Comparison of ENCODE assay signal across 27 cellular contexts in the genomic region with DNA sequence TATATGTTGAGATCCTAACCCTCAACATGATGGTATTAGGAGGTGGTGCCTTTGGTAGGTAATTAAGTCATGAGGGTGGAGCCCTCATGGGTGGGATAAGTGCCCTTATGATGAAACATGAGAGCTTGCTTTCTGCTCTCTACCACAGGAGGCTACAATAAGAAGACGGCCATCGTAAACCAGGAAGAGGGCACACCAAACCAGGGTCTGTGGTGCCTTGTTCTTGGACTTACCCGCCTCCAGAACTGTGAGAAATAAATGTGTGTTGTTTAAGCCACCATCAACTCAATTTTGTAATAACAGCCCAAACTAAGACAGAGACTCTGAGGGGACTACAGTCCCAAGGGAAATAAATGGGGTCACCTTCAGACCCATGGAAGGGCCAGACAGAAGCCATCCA.
"Had no signal": no experiment of that assay in that cellular context is flagged by ENCODE, and none has a peak within 500 bp of the region (broad histone marks: within the 10 kb centered on the region; RNA-seq: fewer than 3 reads in every experiment).

No MANE protein-coding gene starts in this region.

- H3K4me2 ChIP-seq: smooth muscle cell had no signal

- FAIRE-seq: pancreas, urothelium cell line had no signal

- DNase-seq: naive thymus-derived CD4-positive, alpha-beta T cell; natural killer cell; nucleus accumbens; pancreas; right cardiac atrium; spleen; stimulated activated CD4-positive, alpha-beta T cell treated with anti-CD3 and anti-CD28 coated beads, Interleukin-12 subunit alpha, Interleukin-12 subunit beta, amount 100 ng/mL, for 4 hours; stimulated activated CD4-positive, alpha-beta T cell treated with anti-CD3 and anti-CD28 coated beads, Interleukin-2, amount 100 ng/mL, for 24 hours; stimulated activated CD4-positive, alpha-beta T cell treated with anti-CD3 and anti-CD28 coated beads, Interleukin-2, amount 100 ng/mL, for 48 hours; stimulated activated CD4-positive, alpha-beta T cell treated with anti-CD3 and anti-CD28 coated beads, Interleukin-4, amount 100 ng/mL, for 24 hours; stimulated activated naive B cell treated with anti-CD40 and anti-IgM and Interleukin-4, amounts not matched to agents 10 μg/mL and 1 μg/mL and 100 μg/mL, for 72 hours; stimulated activated naive CD4-positive, alpha-beta T cell treated with Interleukin-2 at 50 U/mL for 16 hours; stomach; substantia nigra; testis; tibial artery; transverse colon; upper lobe of left lung had no signal

- ATAC-seq: naive thymus-derived CD4-positive, alpha-beta T cell; natural killer cell; pancreas; right cardiac atrium; sciatic nerve; stimulated activated effector memory CD8-positive, alpha-beta T cell treated with anti-CD3 and anti-CD28 coated beads, Interleukin-12 subunit alpha, Interleukin-12 subunit beta, amount 100 ng/mL, for 72 hours; stimulated activated naive B cell treated with anti-CD40 and anti-IgM and Interleukin-4, amounts not matched to agents 10 μg/mL and 1 μg/mL and 100 μg/mL, for 72 hours had no signal

- H3K9me3 ChIP-seq: neutrophil, pancreas, prostate gland, spleen, stomach, suprapubic skin, testis, tibial artery, transverse colon, upper lobe of left lung, vagina had no signal

- H3K4me3 ChIP-seq: pancreas, prostate gland, skin epidermis, smooth muscle cell, spleen, stomach, suprapubic skin, testis, tibial artery, transverse colon, upper lobe of left lung, vagina had no signal

- H3K36me3 ChIP-seq: neutrophil, pancreas, prostate gland, spleen, suprapubic skin, tibial artery, transverse colon, upper lobe of left lung, vagina had no signal

- H3K27me3 ChIP-seq: neutrophil, pancreas, stomach, suprapubic skin, testis, tibial artery, transverse colon, upper lobe of left lung, vagina had no signal

- H3K4me1 ChIP-seq: prostate gland had no signal

- H3K27ac ChIP-seq: neutrophil, pancreas, prostate gland, skin epidermis, spleen, stomach, suprapubic skin, testis, tibial artery, transverse colon, upper lobe of left lung, vagina had no signal
